15 cellular contexts compared by ENCODE assay signal in genomic region chr9:92720209-92720765, GRCh38. TPM values are rescaled to one million over a fixed set of nuclear protein-coding genes. Genes with fewer than 3 reads are reported as not detected.
DNase-seq lines count a peak whose midpoint lies in the region; ATAC-seq and TF ChIP-seq lines count a peak whose summit lies in the region.
"Had no signal": no experiment of that assay in that cellular context is flagged by ENCODE, and none has a peak within 500 bp of the region (broad histone marks: within the 10 kb centered on the region; RNA-seq: fewer than 3 reads in every experiment).

No MANE protein-coding gene starts in this region.

- H3K27ac Mint-ChIP-seq in activated naive CD8-positive, alpha-beta T cell treated with anti-CD3 and anti-CD28 coated beads for 36 hours, result peak overlapping the region; percentile 25
- H3K27ac Mint-ChIP-seq in activated naive CD8-positive, alpha-beta T cell treated with anti-CD3 and anti-CD28 coated beads, Interleukin-2, amount 50 U/mL, for 24 hours, result no peak overlapping the region
- H3K27ac Mint-ChIP-seq in endothelial cell (ENCODE audit: unreplicated experiment), result no peak overlapping the region
- peak overlapping the region; percentile 68 for H3K27ac Mint-ChIP-seq in stimulated activated memory B cell treated with anti-CD40 and anti-IgM and Interleukin-4, amounts not matched to agents 10 μg/mL and 1 μg/mL and 100 μg/mL, for 72 hours
- H3K27ac Mint-ChIP-seq: GM23338 had no signal

- no peaks in the 10 kb centered on the region for H3K9me3 Mint-ChIP-seq in activated naive CD8-positive, alpha-beta T cell treated with anti-CD3 and anti-CD28 coated beads for 36 hours
- H3K9me3 Mint-ChIP-seq in activated naive CD8-positive, alpha-beta T cell treated with anti-CD3 and anti-CD28 coated beads, Interleukin-2, amount 50 U/mL, for 24 hours, result no peaks in the 10 kb centered on the region
- no peaks in the 10 kb centered on the region for H3K9me3 Mint-ChIP-seq in endothelial cell (ENCODE audit: unreplicated experiment)
- no peaks in the 10 kb centered on the region for H3K9me3 Mint-ChIP-seq in stimulated activated memory B cell treated with anti-CD40 and anti-IgM and Interleukin-4, amounts not matched to agents 10 μg/mL and 1 μg/mL and 100 μg/mL, for 72 hours
- H3K9me3 Mint-ChIP-seq: GM23338 had no signal

- H3K27me3 ChIP-seq in ovary (no peaks in the 10 kb centered on the region), dorsolateral prefrontal cortex (no peaks in the 10 kb centered on the region)
- H3K27me3 ChIP-seq: BLaER1 treated with 17β-estradiol and CSF1 and Interleukin-3, amounts not matched to agents 10 nM and 100 nM had no signal

- H3K4me3 ChIP-seq in OCI-LY7 (ENCODE audit: low read depth, low read length, poor library complexity, severe bottlenecking) (peak overlapping the region; percentile 24), ovary (no peak overlapping the region), dorsolateral prefrontal cortex (no peak overlapping the region)
- H3K4me3 ChIP-seq: BLaER1 treated with 17β-estradiol and CSF1 and Interleukin-3, amounts not matched to agents 10 nM and 100 nM; GM23338 had no signal

- H3K9me2 ChIP-seq in OCI-LY7 (ENCODE audit: insufficient read depth, low read length), result no peaks in the 10 kb centered on the region

- H3K36me3 ChIP-seq in OCI-LY7 (ENCODE audit: insufficient read depth, low read length) (peaks cover 75% of the 10 kb centered on the region), ovary (no peaks in the 10 kb centered on the region)

- intact Hi-C loops in OCI-LY7 (cut with micrococcal nuclease; ENCODE audit: unreplicated experiment), result loop anchor here (2.0 to 10.0 kb wide), 3 partner anchors 242 to 545 kb away; no protein-coding TSS in a partner anchor
- intact Hi-C loops in ovary (cut with DNase I), result no loop called here
- intact Hi-C loops in dorsolateral prefrontal cortex (cut with DNase I), result no loop called here

- H3K36me3 Mint-ChIP-seq in activated naive CD8-positive, alpha-beta T cell treated with anti-CD3 and anti-CD28 coated beads for 36 hours, result no peaks in the 10 kb centered on the region
- peaks cover 16% of the 10 kb centered on the region for H3K36me3 Mint-ChIP-seq in activated naive CD8-positive, alpha-beta T cell treated with anti-CD3 and anti-CD28 coated beads, Interleukin-2, amount 50 U/mL, for 24 hours (ENCODE audit: low read depth)
- peaks cover 33% of the 10 kb centered on the region for H3K36me3 Mint-ChIP-seq in endothelial cell (ENCODE audit: low read depth, unreplicated experiment)
- peaks cover 71% of the 10 kb centered on the region for H3K36me3 Mint-ChIP-seq in stimulated activated memory B cell treated with anti-CD40 and anti-IgM and Interleukin-4, amounts not matched to agents 10 μg/mL and 1 μg/mL and 100 μg/mL, for 72 hours

- no peak for TF ChIP-seq CTCF in OCI-LY7 (conservative IDR thresholded peaks at IDR 0.05; ENCODE audit: low read length)
- TF ChIP-seq CTCF in endothelial cell (IDR thresholded peaks at IDR 0.05; ENCODE audit: unreplicated experiment), result no peak
- TF ChIP-seq CTCF in ovary (IDR thresholded peaks at IDR 0.05), result no peak
- no peak for TF ChIP-seq CTCF in dorsolateral prefrontal cortex (IDR thresholded peaks at IDR 0.05 in 54 of 56, conservative IDR thresholded peaks at IDR 0.05 in 2 of 56; ENCODE audit: low read depth in 1 of 56, partially characterized antibody in 56 of 56)

- CTCF ChIA-PET in OCI-LY7 (lab: Charles Lee; ENCODE audit: unreplicated experiment), result interaction anchor here (0.6 to 0.8 kb wide), 2 partner anchors 9 to 13 kb away, joined by 4 read pairs; no protein-coding TSS in a partner anchor

- H3K27ac ChIP-seq in OCI-LY7 (ENCODE audit: low read depth, low read length, poor library complexity, severe bottlenecking), result peak overlapping the region; percentile 96
- H3K27ac ChIP-seq in ovary, result no peak overlapping the region
- H3K27ac ChIP-seq in dorsolateral prefrontal cortex, result no peak overlapping the region
- H3K27ac ChIP-seq: BLaER1 treated with 17β-estradiol and CSF1 and Interleukin-3, amounts not matched to agents 10 nM and 100 nM had no signal

- peak overlapping the region; percentile 82 for H3K4me2 ChIP-seq in OCI-LY7 (ENCODE audit: low read length)
- H3K4me2 ChIP-seq: BLaER1 treated with 17β-estradiol and CSF1 and Interleukin-3, amounts not matched to agents 10 nM and 100 nM; GM23338 had no signal

- BruUV-seq in OCI-LY7 (replicated peaks; lab: Mats Ljungman, UMichigan), result no TSS peak

- WGBS in ovary, 3 donors, result 89 to 96% (median 90%) methylated on average over 19 to 24 of the region's 24 CpGs

- POLR2A ChIA-PET in OCI-LY7 (lab: Charles Lee), result interaction anchor here (0.8 to 1.5 kb wide), 3 partner anchors 9 to 50 kb away, joined by 3 to 10 read pairs (median 5); partner anchors contain the start of genes BICD2 and IPPK

- no peaks in the 10 kb centered on the region for H4K20me1 ChIP-seq in OCI-LY7 (ENCODE audit: insufficient read depth, low read length)

- no peak overlapping the region for H3K4me3 Mint-ChIP-seq in activated naive CD8-positive, alpha-beta T cell treated with anti-CD3 and anti-CD28 coated beads for 36 hours
- no peak overlapping the region for H3K4me3 Mint-ChIP-seq in activated naive CD8-positive, alpha-beta T cell treated with anti-CD3 and anti-CD28 coated beads, Interleukin-2, amount 50 U/mL, for 24 hours
- H3K4me3 Mint-ChIP-seq in endothelial cell (ENCODE audit: unreplicated experiment), result peak overlapping the region; percentile 56
- H3K4me3 Mint-ChIP-seq in stimulated activated memory B cell treated with anti-CD40 and anti-IgM and Interleukin-4, amounts not matched to agents 10 μg/mL and 1 μg/mL and 100 μg/mL, for 72 hours, result no peak overlapping the region
- H3K4me3 Mint-ChIP-seq: GM23338 had no signal

- H3K79me2 ChIP-seq in OCI-LY7 (ENCODE audit: insufficient read depth, low read depth, low read length), result peaks cover 26% of the 10 kb centered on the region

- no peak for DNase-seq in activated naive CD8-positive, alpha-beta T cell treated with anti-CD3 and anti-CD28 coated beads for 36 hours
- DNase-seq in activated naive CD8-positive, alpha-beta T cell treated with anti-CD3 and anti-CD28 coated beads, Interleukin-2, amount 50 U/mL, for 24 hours, result no peak
- DNase-seq in OCI-LY7 (ENCODE audit: low spot score) (peak; percentile 72), endothelial cell (ENCODE audit: low spot score) (no peak), NCI-H774 (lab: John Stamatoyannopoulos, UW) (no peak), ovary (no peak), dorsolateral prefrontal cortex (no peak)
- DNase-seq: 8988T, NCI-H1694, NCI-H345, NCI-H69, Right ventricle myocardium superior had no signal

- no peak for ATAC-seq in activated naive CD8-positive, alpha-beta T cell treated with anti-CD3 and anti-CD28 coated beads, Interleukin-2, amount 50 U/mL, for 24 hours
- ATAC-seq in stimulated activated memory B cell treated with anti-CD40 and anti-IgM and Interleukin-4, amounts not matched to agents 10 μg/mL and 1 μg/mL and 100 μg/mL, for 72 hours, result no peak
- ATAC-seq: GM23338 had no signal

- no peaks in the 10 kb centered on the region for H3K9me3 ChIP-seq in OCI-LY7 (ENCODE audit: low read length)
- H3K9me3 ChIP-seq in ovary, result no peaks in the 10 kb centered on the region
- H3K9me3 ChIP-seq: BLaER1 treated with 17β-estradiol and CSF1 and Interleukin-3, amounts not matched to agents 10 nM and 100 nM had no signal

- peaks cover 5% of the 10 kb centered on the region for H3K4me1 Mint-ChIP-seq in activated naive CD8-positive, alpha-beta T cell treated with anti-CD3 and anti-CD28 coated beads for 36 hours
- peaks cover 9% of the 10 kb centered on the region for H3K4me1 Mint-ChIP-seq in activated naive CD8-positive, alpha-beta T cell treated with anti-CD3 and anti-CD28 coated beads, Interleukin-2, amount 50 U/mL, for 24 hours
- peaks cover 4% of the 10 kb centered on the region for H3K4me1 Mint-ChIP-seq in endothelial cell (ENCODE audit: unreplicated experiment)
- H3K4me1 Mint-ChIP-seq in stimulated activated memory B cell treated with anti-CD40 and anti-IgM and Interleukin-4, amounts not matched to agents 10 μg/mL and 1 μg/mL and 100 μg/mL, for 72 hours, result peaks cover 74% of the 10 kb centered on the region
- H3K4me1 Mint-ChIP-seq: GM23338 had no signal

- no peaks in the 10 kb centered on the region for H3K27me3 Mint-ChIP-seq in activated naive CD8-positive, alpha-beta T cell treated with anti-CD3 and anti-CD28 coated beads for 36 hours
- H3K27me3 Mint-ChIP-seq in activated naive CD8-positive, alpha-beta T cell treated with anti-CD3 and anti-CD28 coated beads, Interleukin-2, amount 50 U/mL, for 24 hours, result no peaks in the 10 kb centered on the region
- peaks cover 10% of the 10 kb centered on the region for H3K27me3 Mint-ChIP-seq in endothelial cell (ENCODE audit: unreplicated experiment)
- H3K27me3 Mint-ChIP-seq in stimulated activated memory B cell treated with anti-CD40 and anti-IgM and Interleukin-4, amounts not matched to agents 10 μg/mL and 1 μg/mL and 100 μg/mL, for 72 hours, result no peaks in the 10 kb centered on the region

- TF ChIP-seq POLR2A in ovary (IDR thresholded peaks at IDR 0.05), result no peak

- no peak for TF ChIP-seq EP300 in ovary (IDR thresholded peaks at IDR 0.05)

- H2AFZ ChIP-seq in OCI-LY7 (ENCODE audit: low read length), result no peak overlapping the region
- H2AFZ ChIP-seq: GM23338 had no signal

- H3K4me1 ChIP-seq in OCI-LY7 (ENCODE audit: insufficient read depth, low read length, poor library complexity, severe bottlenecking), result peaks cover 88% of the 10 kb centered on the region
- peaks cover 2% of the 10 kb centered on the region for H3K4me1 ChIP-seq in ovary (ENCODE audit: insufficient read depth)

RNA-seq across cellular contexts. Expression of gene BICD2, which starts 44.3 kb away (rescaled TPM):
- total RNA-seq in activated naive CD8-positive, alpha-beta T cell treated with anti-CD3 and anti-CD28 coated beads for 36 hours, result 10 to 100 TPM; 19.2 to 20.5 TPM
- 71.0 and 71.7 TPM in 2 replicates for total RNA-seq in OCI-LY7 (2014; rRNA removed; shearing (Covaris generic))
- total RNA-seq in OCI-LY7 (2022), result 46.5 and 53.9 TPM in 2 replicates
- total RNA-seq in endothelial cell (ENCODE audit: unreplicated experiment), result 31.8 TPM
- total RNA-seq in ovary, result 10 to 100 TPM; 16.8 to 28.7 (median 20.9) TPM
- polyA plus RNA-seq in ovary, result 10 to 100 TPM; 13.9 to 18.6 TPM
- 10 to 100 TPM; 26.3 to 38.7 (median 32.4) TPM for total RNA-seq in dorsolateral prefrontal cortex

RNA-seq across cellular contexts. Expression of gene IPPK, which starts 50.4 kb away (rescaled TPM):
- 10 to 100 TPM; 13.0 to 13.9 TPM for total RNA-seq in activated naive CD8-positive, alpha-beta T cell treated with anti-CD3 and anti-CD28 coated beads for 36 hours
- 12.6 and 12.7 TPM in 2 replicates for total RNA-seq in OCI-LY7 (2014; rRNA removed; shearing (Covaris generic))
- total RNA-seq in OCI-LY7 (2022) (10.3 and 12.0 TPM in 2 replicates), endothelial cell (ENCODE audit: unreplicated experiment) (10.1 TPM), ovary (1 to 10 TPM; 5.7 to 8.5 (median 7.1) TPM), dorsolateral prefrontal cortex (10 to 100 TPM; 10.7 to 26.7 (median 16.0) TPM)
- polyA plus RNA-seq in ovary, result 1 to 10 TPM; 4.7 to 6.2 TPM

Comparison
In these comparisons a context has a peak if more than half of its experiments do, and no peak if none do; other contexts are left out.
1. H3K27ac Mint-ChIP-seq: peak in activated naive CD8-positive, alpha-beta T cell treated with anti-CD3 and anti-CD28 coated beads for 36 hours (single experiment) and stimulated activated memory B cell treated with anti-CD40 and anti-IgM and Interleukin-4, amounts not matched to agents 10 μg/mL and 1 μg/mL and 100 μg/mL, for 72 hours (single experiment); none in activated naive CD8-positive, alpha-beta T cell treated with anti-CD3 and anti-CD28 coated beads, Interleukin-2, amount 50 U/mL, for 24 hours (single experiment) and endothelial cell (single experiment).